ENCODE assay signal across 1 cellular context in the genomic region with DNA sequence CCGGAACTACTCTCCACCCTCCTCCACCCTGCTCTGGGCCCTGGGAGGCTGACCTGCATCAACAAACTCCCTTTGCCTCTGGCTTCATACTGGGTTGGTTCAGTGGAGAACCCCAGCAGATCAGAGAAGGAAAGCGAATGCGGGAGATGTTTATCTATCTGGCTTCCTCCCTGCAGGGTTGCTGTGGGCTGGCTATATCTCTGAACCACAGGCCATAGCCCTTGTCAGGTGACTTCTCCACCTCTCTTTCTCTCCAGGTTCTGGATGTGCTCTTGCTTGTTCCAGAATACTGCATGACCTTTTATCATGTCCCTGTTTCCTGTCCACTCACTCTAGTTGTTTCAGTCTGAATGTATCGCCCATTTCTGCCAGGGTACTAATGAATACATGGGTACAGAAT.
TF ChIP-seq lines count a peak whose summit lies in the region.

No MANE protein-coding gene starts in this region.

TF ChIP-seq in K562, 482 proteins besides CTCF, POLR2A, EP300 and RAD21 (continues in another document):
- no peak for TF ChIP-seq SRSF3 (IDR thresholded peaks at IDR 0.05; ENCODE audit: insufficient read depth, low read length)
- TF ChIP-seq HNRNPL (IDR thresholded peaks at IDR 0.05; ENCODE audit: low read depth, low read length): no peak
- TF ChIP-seq, protein P1, sequence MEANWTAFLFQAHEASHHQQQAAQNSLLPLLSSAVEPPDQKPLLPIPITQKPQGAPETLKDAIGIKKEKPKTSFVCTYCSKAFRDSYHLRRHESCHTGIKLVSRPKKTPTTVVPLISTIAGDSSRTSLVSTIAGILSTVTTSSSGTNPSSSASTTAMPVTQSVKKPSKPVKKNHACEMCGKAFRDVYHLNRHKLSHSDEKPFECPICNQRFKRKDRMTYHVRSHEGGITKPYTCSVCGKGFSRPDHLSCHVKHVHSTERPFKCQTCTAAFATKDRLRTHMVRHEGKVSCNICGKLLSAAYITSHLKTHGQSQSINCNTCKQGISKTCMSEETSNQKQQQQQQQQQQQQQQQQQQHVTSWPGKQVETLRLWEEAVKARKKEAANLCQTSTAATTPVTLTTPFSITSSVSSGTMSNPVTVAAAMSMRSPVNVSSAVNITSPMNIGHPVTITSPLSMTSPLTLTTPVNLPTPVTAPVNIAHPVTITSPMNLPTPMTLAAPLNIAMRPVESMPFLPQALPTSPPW (CRISPR knock-in tag; IDR thresholded peaks at IDR 0.05): no peak
- TF ChIP-seq CREM (IDR thresholded peaks at IDR 0.05; ENCODE audit: low read depth): no peak
- no peak for TF ChIP-seq BCOR (IDR thresholded peaks at IDR 0.05)
- TF ChIP-seq RHOXF2B (CRISPR knock-in tag; conservative IDR thresholded peaks at IDR 0.05): no peak
- no peak for TF ChIP-seq ZNF224 (CRISPR knock-in tag; IDR thresholded peaks at IDR 0.05)
- TF ChIP-seq ZFP36 (IDR thresholded peaks at IDR 0.05; ENCODE audit: low read depth, low read length, partially characterized antibody): peak; percentile 24
- TF ChIP-seq, protein P2, sequence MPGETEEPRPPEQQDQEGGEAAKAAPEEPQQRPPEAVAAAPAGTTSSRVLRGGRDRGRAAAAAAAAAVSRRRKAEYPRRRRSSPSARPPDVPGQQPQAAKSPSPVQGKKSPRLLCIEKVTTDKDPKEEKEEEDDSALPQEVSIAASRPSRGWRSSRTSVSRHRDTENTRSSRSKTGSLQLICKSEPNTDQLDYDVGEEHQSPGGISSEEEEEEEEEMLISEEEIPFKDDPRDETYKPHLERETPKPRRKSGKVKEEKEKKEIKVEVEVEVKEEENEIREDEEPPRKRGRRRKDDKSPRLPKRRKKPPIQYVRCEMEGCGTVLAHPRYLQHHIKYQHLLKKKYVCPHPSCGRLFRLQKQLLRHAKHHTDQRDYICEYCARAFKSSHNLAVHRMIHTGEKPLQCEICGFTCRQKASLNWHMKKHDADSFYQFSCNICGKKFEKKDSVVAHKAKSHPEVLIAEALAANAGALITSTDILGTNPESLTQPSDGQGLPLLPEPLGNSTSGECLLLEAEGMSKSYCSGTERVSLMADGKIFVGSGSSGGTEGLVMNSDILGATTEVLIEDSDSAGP (CRISPR knock-in tag; IDR thresholded peaks at IDR 0.05): no peak
- TF ChIP-seq PHB2 (IDR thresholded peaks at IDR 0.05; ENCODE audit: low read depth): no peak
- TF ChIP-seq ZNF41 (CRISPR knock-in tag; conservative IDR thresholded peaks at IDR 0.05): no peak
- TF ChIP-seq ASH1L (IDR thresholded peaks at IDR 0.05; ENCODE audit: borderline replicate concordance, low read depth, partially characterized antibody): no peak
- TF ChIP-seq, protein P3, sequence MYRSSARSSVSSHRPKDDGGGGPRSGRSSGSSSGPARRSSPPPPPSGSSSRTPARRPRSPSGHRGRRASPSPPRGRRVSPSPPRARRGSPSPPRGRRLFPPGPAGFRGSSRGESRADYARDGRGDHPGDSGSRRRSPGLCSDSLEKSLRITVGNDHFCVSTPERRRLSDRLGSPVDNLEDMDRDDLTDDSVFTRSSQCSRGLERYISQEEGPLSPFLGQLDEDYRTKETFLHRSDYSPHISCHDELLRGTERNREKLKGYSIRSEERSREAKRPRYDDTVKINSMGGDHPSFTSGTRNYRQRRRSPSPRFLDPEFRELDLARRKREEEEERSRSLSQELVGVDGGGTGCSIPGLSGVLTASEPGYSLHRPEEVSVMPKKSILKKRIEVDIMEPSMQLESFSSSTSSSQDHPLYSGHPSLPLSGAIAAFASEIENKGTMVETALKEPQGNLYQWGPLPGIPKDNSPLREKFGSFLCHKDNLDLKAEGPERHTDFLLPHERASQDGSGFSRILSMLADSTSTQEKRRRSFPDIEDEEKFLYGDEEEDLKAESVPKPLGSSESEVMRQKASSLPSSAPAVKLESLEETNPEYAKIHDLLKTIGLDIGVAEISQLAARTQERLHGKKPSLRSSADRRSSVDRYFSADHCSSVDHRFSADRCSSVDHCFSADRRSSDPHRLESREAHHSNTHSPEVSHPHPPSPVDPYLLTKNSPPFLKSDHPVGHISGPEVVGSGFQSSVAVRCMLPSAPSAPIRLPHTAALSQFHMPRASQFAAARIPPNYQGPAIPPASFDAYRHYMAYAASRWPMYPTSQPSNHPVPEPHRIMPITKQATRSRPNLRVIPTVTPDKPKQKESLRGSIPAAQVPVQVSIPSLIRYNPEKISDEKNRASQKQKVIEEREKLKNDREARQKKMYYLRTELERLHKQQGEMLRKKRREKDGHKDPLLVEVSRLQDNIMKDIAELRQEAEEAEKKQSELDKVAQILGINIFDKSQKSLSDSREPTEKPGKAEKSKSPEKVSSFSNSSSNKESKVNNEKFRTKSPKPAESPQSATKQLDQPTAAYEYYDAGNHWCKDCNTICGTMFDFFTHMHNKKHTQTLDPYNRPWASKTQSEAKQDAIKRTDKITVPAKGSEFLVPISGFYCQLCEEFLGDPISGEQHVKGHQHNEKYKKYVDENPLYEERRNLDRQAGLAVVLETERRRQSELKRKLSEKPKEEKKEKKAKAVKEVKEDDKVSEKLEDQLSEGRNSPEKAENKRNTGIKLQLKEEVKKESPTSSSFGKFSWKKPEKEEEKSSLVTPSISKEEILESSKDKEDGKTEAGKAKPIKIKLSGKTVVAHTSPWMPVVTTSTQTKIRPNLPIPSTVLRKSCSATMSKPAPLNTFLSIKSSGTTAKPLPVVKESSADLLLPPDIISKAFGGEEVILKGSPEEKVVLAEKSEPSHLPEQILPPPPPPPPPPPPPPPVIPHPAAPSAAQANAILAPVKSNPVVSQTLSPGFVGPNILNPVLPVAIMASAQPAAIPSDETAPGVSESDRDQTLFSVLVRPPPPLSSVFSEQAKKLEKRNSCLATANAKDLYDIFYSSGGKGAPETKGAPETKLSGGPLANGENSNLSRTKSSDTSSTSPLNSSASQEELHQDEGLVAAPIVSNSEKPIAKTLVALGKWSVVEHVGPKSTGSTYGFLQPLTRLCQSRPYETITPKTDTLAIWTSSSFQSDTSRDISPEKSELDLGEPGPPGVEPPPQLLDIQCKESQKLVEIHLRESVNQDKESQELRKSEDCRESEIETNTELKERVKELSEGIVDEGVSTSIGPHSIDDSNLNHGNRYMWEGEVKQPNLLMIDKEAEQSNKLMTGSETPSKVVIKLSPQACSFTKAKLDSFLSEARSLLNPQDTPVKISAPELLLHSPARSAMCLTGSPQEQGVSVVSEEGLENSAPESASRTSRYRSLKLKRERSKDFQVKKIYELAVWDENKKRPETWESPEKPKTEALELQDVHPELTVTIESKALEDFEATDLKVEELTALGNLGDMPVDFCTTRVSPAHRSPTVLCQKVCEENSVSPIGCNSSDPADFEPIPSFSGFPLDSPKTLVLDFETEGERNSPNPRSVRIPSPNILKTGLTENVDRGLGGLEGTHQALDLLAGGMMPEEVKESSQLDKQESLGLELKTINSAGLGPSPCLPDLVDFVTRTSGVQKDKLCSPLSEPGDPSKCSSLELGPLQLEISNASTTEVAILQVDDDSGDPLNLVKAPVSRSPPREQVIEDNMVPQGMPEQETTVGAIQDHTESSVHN (IDR thresholded peaks at IDR 0.05; ENCODE audit: borderline replicate concordance in 1 of 2, low read depth in 1 of 2): no peak
- no peak for TF ChIP-seq CCNT2 (IDR thresholded peaks at IDR 0.05; ENCODE audit: borderline replicate concordance, extremely low read depth, insufficient read length, low read depth, low read length)
- TF ChIP-seq TCF3 (CRISPR knock-in tag; IDR thresholded peaks at IDR 0.05): 0 out of 2 replicates have a peak, but pooled peaks have one; percentile 17
- TF ChIP-seq SRSF7 (optimal IDR thresholded peaks at IDR 0.05; ENCODE audit: low read depth, low read length): no peak
- TF ChIP-seq, protein P4, sequence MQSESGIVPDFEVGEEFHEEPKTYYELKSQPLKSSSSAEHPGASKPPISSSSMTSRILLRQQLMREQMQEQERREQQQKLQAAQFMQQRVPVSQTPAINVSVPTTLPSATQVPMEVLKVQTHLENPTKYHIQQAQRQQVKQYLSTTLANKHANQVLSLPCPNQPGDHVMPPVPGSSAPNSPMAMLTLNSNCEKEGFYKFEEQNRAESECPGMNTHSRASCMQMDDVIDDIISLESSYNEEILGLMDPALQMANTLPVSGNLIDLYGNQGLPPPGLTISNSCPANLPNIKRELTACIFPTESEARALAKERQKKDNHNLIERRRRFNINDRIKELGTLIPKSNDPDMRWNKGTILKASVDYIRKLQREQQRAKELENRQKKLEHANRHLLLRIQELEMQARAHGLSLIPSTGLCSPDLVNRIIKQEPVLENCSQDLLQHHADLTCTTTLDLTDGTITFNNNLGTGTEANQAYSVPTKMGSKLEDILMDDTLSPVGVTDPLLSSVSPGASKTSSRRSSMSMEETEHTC (IDR thresholded peaks at IDR 0.05): 0 out of 2 replicates have a peak, but pooled peaks have one; percentile 58
- TF ChIP-seq RAD51 (IDR thresholded peaks at IDR 0.05; ENCODE audit: borderline replicate concordance, low read depth): peak; percentile 28; the same call in 1 of the 2 replicates
- TF ChIP-seq, protein P5, sequence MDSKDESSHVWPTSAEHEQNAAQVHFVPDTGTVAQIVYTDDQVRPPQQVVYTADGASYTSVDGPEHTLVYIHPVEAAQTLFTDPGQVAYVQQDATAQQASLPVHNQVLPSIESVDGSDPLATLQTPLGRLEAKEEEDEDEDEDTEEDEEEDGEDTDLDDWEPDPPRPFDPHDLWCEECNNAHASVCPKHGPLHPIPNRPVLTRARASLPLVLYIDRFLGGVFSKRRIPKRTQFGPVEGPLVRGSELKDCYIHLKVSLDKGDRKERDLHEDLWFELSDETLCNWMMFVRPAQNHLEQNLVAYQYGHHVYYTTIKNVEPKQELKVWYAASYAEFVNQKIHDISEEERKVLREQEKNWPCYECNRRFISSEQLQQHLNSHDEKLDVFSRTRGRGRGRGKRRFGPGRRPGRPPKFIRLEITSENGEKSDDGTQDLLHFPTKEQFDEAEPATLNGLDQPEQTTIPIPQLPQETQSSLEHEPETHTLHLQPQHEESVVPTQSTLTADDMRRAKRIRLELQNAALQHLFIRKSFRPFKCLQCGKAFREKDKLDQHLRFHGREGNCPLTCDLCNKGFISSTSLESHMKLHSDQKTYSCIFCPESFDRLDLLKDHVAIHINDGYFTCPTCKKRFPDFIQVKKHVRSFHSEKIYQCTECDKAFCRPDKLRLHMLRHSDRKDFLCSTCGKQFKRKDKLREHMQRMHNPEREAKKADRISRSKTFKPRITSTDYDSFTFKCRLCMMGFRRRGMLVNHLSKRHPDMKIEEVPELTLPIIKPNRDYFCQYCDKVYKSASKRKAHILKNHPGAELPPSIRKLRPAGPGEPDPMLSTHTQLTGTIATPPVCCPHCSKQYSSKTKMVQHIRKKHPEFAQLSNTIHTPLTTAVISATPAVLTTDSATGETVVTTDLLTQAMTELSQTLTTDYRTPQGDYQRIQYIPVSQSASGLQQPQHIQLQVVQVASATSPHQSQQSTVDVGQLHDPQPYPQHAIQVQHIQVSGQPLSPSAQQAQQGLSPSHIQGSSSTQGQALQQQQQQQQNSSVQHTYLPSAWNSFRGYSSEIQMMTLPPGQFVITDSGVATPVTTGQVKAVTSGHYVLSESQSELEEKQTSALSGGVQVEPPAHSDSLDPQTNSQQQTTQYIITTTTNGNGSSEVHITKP (IDR thresholded peaks at IDR 0.05; ENCODE audit: partially characterized antibody): no peak
- TF ChIP-seq, protein P6, sequence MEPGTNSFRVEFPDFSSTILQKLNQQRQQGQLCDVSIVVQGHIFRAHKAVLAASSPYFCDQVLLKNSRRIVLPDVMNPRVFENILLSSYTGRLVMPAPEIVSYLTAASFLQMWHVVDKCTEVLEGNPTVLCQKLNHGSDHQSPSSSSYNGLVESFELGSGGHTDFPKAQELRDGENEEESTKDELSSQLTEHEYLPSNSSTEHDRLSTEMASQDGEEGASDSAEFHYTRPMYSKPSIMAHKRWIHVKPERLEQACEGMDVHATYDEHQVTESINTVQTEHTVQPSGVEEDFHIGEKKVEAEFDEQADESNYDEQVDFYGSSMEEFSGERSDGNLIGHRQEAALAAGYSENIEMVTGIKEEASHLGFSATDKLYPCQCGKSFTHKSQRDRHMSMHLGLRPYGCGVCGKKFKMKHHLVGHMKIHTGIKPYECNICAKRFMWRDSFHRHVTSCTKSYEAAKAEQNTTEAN (CRISPR knock-in tag; IDR thresholded peaks at IDR 0.05): no peak
- no peak for TF ChIP-seq ZNF830 (CRISPR knock-in tag; IDR thresholded peaks at IDR 0.05)
- TF ChIP-seq L3MBTL2 (IDR thresholded peaks at IDR 0.05): no peak
- TF ChIP-seq BRD9 (IDR thresholded peaks at IDR 0.05; ENCODE audit: low read depth, partially characterized antibody): no peak
- TF ChIP-seq, protein P7, sequence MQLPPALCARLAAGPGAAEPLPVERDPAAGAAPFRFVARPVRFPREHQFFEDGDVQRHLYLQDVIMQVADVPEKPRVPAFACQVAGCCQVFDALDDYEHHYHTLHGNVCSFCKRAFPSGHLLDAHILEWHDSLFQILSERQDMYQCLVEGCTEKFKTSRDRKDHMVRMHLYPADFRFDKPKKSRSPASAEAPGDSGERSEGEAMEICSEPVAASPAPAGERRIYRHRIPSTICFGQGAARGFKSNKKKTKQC (CRISPR knock-in tag; IDR thresholded peaks at IDR 0.05): no peak
- TF ChIP-seq ETV1 (tag; conservative IDR thresholded peaks at IDR 0.05; ENCODE audit: low read depth): peak; percentile 38; the same call in 1 of the 2 replicates
- TF ChIP-seq POLR2H (tag; IDR thresholded peaks at IDR 0.05; ENCODE audit: low read depth): no peak
- 0 out of 2 replicates have a peak, but pooled peaks have one; percentile 32 for TF ChIP-seq MECOM (CRISPR knock-in tag; IDR thresholded peaks at IDR 0.05)
- no peak for TF ChIP-seq ZNF217 (CRISPR knock-in tag; IDR thresholded peaks at IDR 0.05)
- no peak for TF ChIP-seq SNIP1 (IDR thresholded peaks at IDR 0.05; ENCODE audit: low read depth)
- no peak for TF ChIP-seq ZNF584 (CRISPR knock-in tag; IDR thresholded peaks at IDR 0.05; ENCODE audit: low read depth)
- TF ChIP-seq, protein P8, sequence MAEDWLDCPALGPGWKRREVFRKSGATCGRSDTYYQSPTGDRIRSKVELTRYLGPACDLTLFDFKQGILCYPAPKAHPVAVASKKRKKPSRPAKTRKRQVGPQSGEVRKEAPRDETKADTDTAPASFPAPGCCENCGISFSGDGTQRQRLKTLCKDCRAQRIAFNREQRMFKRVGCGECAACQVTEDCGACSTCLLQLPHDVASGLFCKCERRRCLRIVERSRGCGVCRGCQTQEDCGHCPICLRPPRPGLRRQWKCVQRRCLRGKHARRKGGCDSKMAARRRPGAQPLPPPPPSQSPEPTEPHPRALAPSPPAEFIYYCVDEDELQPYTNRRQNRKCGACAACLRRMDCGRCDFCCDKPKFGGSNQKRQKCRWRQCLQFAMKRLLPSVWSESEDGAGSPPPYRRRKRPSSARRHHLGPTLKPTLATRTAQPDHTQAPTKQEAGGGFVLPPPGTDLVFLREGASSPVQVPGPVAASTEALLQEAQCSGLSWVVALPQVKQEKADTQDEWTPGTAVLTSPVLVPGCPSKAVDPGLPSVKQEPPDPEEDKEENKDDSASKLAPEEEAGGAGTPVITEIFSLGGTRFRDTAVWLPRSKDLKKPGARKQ (CRISPR knock-in tag; IDR thresholded peaks at IDR 0.05): no peak
- TF ChIP-seq ZNF212 (CRISPR knock-in tag; IDR thresholded peaks at IDR 0.05): no peak
- TF ChIP-seq, protein P9, sequence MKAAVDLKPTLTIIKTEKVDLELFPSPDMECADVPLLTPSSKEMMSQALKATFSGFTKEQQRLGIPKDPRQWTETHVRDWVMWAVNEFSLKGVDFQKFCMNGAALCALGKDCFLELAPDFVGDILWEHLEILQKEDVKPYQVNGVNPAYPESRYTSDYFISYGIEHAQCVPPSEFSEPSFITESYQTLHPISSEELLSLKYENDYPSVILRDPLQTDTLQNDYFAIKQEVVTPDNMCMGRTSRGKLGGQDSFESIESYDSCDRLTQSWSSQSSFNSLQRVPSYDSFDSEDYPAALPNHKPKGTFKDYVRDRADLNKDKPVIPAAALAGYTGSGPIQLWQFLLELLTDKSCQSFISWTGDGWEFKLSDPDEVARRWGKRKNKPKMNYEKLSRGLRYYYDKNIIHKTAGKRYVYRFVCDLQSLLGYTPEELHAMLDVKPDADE (conservative IDR thresholded peaks at IDR 0.05; ENCODE audit: control insufficient read depth, low read depth, low read length): no peak
